ENCODE assay signal across 6 cellular contexts in the genomic region with DNA sequence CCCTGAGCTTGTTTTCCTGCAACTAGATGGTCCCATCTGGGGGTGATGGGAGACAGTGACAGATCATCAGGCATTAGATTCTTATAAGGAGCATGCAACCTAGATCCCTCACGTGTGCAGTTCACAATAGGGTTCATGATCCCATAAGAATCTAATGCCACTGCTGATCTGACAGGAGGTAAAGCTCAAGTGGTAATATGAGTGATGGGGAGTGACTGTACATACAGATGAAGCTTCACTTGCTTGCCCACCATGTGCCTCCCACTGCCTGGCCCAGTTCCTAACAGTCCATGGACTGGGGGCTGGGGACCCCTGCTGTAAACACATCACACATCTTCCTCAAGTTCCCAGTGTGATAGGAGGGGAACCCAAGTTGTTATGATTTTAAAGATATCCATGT.
"Had no signal": no experiment of that assay in that cellular context is flagged by ENCODE, and none has a peak within 500 bp of the region (broad histone marks: within the 10 kb centered on the region; RNA-seq: fewer than 3 reads in every experiment).

No MANE protein-coding gene starts in this region.

- H3K4me2 ChIP-seq: KMS-11 had no signal

- H3K27ac ChIP-seq: HL-60, KMS-11 had no signal

- H3K4me3 ChIP-seq: K562 had no signal

- H3K9ac ChIP-seq: KMS-11 had no signal

- ATAC-seq: HepG2, K562 had no signal

- DNase-seq: KBM-7, KG1 had no signal
